ENCODE assay signal across 26 cellular contexts in the genomic region with DNA sequence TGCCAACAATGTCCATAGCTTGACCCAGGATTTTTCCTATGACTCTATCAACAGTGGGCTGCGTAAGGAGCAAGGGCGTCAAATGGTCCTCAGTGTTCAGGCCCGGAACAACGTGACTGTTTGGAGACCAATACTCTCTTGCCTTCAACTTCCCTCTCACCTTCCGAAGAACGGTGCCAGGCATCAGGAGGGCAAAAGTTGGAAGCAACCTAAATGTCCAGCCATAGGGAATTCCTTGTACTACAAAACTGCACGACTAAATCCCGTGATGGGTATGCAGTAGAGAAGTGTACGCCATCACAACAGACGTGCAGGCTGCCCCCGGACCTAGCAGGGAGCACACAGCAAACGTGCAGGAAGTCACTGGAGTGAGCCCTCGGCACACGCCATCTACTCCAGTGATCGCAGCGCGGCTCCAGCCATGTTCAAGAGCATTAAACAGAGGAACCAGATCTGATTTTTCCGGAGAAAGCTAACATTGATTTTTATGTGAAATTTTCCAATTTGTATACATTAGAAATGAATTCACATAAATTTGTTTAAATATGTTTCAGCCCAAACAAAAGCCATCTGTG.
"Had no signal": no experiment of that assay in that cellular context is flagged by ENCODE, and none has a peak within 500 bp of the region (broad histone marks: within the 10 kb centered on the region; RNA-seq: fewer than 3 reads in every experiment).

No MANE protein-coding gene starts in this region.

- H3K36me3 Mint-ChIP-seq: activated naive CD4-positive, alpha-beta T cell treated with anti-CD3 and anti-CD28 coated beads, Interleukin-2, amount 50 U/mL, for 24 hours; WTC11 had no signal

- H3K27me3 ChIP-seq: breast epithelium, Peyer's patch, SJSA1 had no signal

- H3K27me3 Mint-ChIP-seq: activated naive CD4-positive, alpha-beta T cell treated with anti-CD3 and anti-CD28 coated beads, Interleukin-2, amount 50 U/mL, for 24 hours; T-helper 17 cell had no signal

- DNase-seq: activated CD4-positive, alpha-beta T cell treated with anti-CD3 and anti-CD28 coated beads, Interleukin-2, amount 10 ng/mL, durations not matched to agents 24 days and 14 days; activated CD4-positive, alpha-beta T cell treated with anti-CD3 and anti-CD28 coated beads, Interleukin-2, amount 50 U/mL, for 48 hours; activated CD4-positive, CD25-positive, alpha-beta regulatory T cell treated with anti-CD3 and anti-CD28 coated beads, Interleukin-2, amount 50 U/mL, for 72 hours; activated naive CD4-positive, alpha-beta T cell; activated T-cell treated with anti-CD3 and anti-CD28 coated beads, Interleukin-2, amount 50 U/mL, for 72 hours; Karpas-422; MM.1S; NCI-H1105; NCI-H1436; NCI-H1694 treated with DMSO at 0.1 percent for 48 hours; NCI-H2029 treated with DMSO at 0.1 percent for 48 hours; NCI-H345; NCI-H510A; NCI-H526 treated with DMSO at 0.1 percent for 48 hours; NK-92 treated with Interleukin-12 subunit alpha and Interleukin-12 subunit beta, amount 100 ng/mL, for 24 hours; Peyer's patch; Right ventricle myocardium superior; T-helper 17 cell; T-helper 9 cell had no signal

- H3K9me3 ChIP-seq: breast epithelium, Peyer's patch, SJSA1 had no signal

- H3K4me3 ChIP-seq: breast epithelium, K562, Peyer's patch, SJSA1 had no signal

- H3K4me1 ChIP-seq: breast epithelium, Peyer's patch, SJSA1 had no signal

- H3K36me3 ChIP-seq: breast epithelium, Peyer's patch, SJSA1 had no signal

- H3K4me3 Mint-ChIP-seq: activated CD4-positive, alpha-beta T cell treated with anti-CD3 and anti-CD28 coated beads, Interleukin-2, amount 10 ng/mL, durations not matched to agents 24 days and 14 days; activated naive CD4-positive, alpha-beta T cell treated with anti-CD3 and anti-CD28 coated beads, Interleukin-2, amount 50 U/mL, for 24 hours; activated T-cell treated with anti-CD3 and anti-CD28 coated beads, Interleukin-2, amount 50 U/mL, for 72 hours; T-helper 17 cell; WTC11 had no signal

- H3K9me3 Mint-ChIP-seq: activated CD4-positive, alpha-beta T cell treated with anti-CD3 and anti-CD28 coated beads, Interleukin-2, amount 10 ng/mL, durations not matched to agents 24 days and 14 days; activated naive CD4-positive, alpha-beta T cell treated with anti-CD3 and anti-CD28 coated beads, Interleukin-2, amount 50 U/mL, for 24 hours; activated T-cell treated with anti-CD3 and anti-CD28 coated beads, Interleukin-2, amount 50 U/mL, for 72 hours; activated T-helper 2 cell treated with anti-CD3 and anti-CD28 coated beads, Interferon-gamma antibody, Interleukin-2, Interleukin-4, amounts not matched to agents 10 μg/mL and 5 μg/mL and 100 μg/mL, durations not matched to agents 14 hours and 24 hours and 36 hours; WTC11 had no signal

- H3K27ac ChIP-seq: breast epithelium, Peyer's patch, RWPE1, SJSA1 had no signal

- H3K27ac Mint-ChIP-seq: activated CD4-positive, alpha-beta T cell treated with anti-CD3 and anti-CD28 coated beads, Interleukin-2, amount 10 ng/mL, durations not matched to agents 24 days and 14 days; activated naive CD4-positive, alpha-beta T cell treated with anti-CD3 and anti-CD28 coated beads, Interleukin-2, amount 50 U/mL, for 24 hours; activated T-cell treated with anti-CD3 and anti-CD28 coated beads, Interleukin-2, amount 50 U/mL, for 72 hours; activated T-helper 2 cell treated with anti-CD3 and anti-CD28 coated beads, Interferon-gamma antibody, Interleukin-2, Interleukin-4, amounts not matched to agents 10 μg/mL and 5 μg/mL and 100 μg/mL, durations not matched to agents 14 hours and 24 hours and 36 hours; WTC11 had no signal

- H3K4me1 Mint-ChIP-seq: activated naive CD4-positive, alpha-beta T cell treated with anti-CD3 and anti-CD28 coated beads, Interleukin-2, amount 50 U/mL, for 24 hours had no signal
